8 cellular contexts compared by ENCODE assay signal in the genomic region with DNA sequence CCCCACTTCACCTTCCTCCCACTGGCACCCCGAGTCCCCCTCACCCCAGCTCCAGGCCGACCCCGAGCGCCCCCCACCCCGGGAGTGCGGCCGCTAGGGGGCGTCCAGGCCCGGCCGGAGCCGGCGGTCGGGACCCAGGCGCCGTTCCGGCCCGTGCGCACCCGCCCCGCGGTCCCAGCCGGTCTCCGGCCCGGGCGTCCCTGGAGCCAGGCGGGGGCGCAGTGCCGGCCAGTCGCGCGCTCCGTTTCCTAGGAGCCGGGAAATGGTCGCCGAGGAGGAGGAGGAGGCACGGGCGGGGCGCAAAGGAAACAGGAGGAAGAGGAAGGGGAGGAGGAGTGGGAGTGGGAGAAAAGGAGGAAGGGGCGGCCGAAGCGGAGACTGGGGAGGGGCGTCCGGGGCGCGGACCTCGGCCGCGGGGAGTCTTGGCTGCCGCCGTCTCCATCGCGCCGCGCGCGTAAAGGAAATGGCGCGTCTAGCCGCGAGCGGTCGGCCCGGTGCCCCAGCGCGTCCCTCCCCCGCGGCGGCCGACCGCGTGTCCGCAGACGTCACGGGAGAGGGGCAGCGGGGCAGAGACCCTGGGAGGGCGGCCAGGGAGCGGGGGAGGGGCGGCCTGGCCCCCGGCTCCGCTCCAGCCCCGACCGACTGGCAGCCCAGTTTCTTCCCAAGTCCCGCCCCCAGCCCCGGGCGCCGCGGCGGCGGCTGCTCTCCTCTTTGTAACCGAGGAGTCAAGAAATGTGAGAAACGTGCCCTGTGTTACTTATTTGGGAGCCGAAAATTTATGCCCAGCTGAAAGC. TPM values are rescaled to one million over a fixed set of nuclear protein-coding genes. Genes with fewer than 3 reads are reported as not detected.
DNase-seq lines count a peak whose midpoint lies in the region; ATAC-seq and TF ChIP-seq lines count a peak whose summit lies in the region.

No MANE protein-coding gene starts in this region.

- no peak for TF ChIP-seq EP300 in SK-N-SH (IDR thresholded peaks at IDR 0.05; ENCODE audit: borderline replicate concordance in 1 of 2, low read depth in 1 of 2, low read length in 1 of 2)

- H3K27ac ChIP-seq in SK-N-SH (ENCODE audit: low read depth in 2 of 2, low read length in 1 of 2) = peak overlapping the region; percentile 80 to 82
- H3K27ac ChIP-seq in Karpas-422 (ENCODE audit: low read length) = no peak overlapping the region

- H3K9me3 ChIP-seq in SK-N-SH (no peaks in the 10 kb centered on the region), Karpas-422 (ENCODE audit: low read length) (no peaks in the 10 kb centered on the region)

- H4K20me1 ChIP-seq in SK-N-SH (ENCODE audit: insufficient read depth) (no peaks in the 10 kb centered on the region), Karpas-422 (ENCODE audit: insufficient read depth, low read depth, low read length) (no peaks in the 10 kb centered on the region)

- H3K79me2 ChIP-seq in SK-N-SH (ENCODE audit: insufficient read depth) (no peaks in the 10 kb centered on the region), Karpas-422 (ENCODE audit: low read length) (no peaks in the 10 kb centered on the region)

- peak overlapping the region; percentile 62 for H3K4me3 ChIP-seq in LNCaP clone FGC (ENCODE audit: low read depth, low read length)
- peak overlapping the region; percentile 49 to 69 for H3K4me3 ChIP-seq in SK-N-SH (ENCODE audit: low read depth in 2 of 2, low read length in 1 of 2)
- peak overlapping the region; percentile 75 for H3K4me3 ChIP-seq in astrocyte of the spinal cord (ENCODE audit: low read depth, low read length)
- no peak overlapping the region for H3K4me3 ChIP-seq in Karpas-422 (ENCODE audit: low read length)

- peak overlapping the region; percentile 74 for H3K9ac ChIP-seq in SK-N-SH
- H3K9ac ChIP-seq in Karpas-422 (ENCODE audit: low read length) = no peak overlapping the region

- peaks cover 5% of the 10 kb centered on the region for H3F3A ChIP-seq in SK-N-SH (replicated peaks; ENCODE audit: insufficient read depth)

- H3K4me2 ChIP-seq in SK-N-SH = peak overlapping the region; percentile 92
- no peak overlapping the region for H3K4me2 ChIP-seq in Karpas-422 (ENCODE audit: low read depth, low read length, poor library complexity, severe bottlenecking)

- DNase-seq in ELF-1 (ENCODE audit: low read depth, low spot score) (peak; percentile 96), LNCaP clone FGC (ENCODE audit: low read depth) (peak; percentile 50), SK-N-SH (peak; percentile 96), astrocyte of the spinal cord (ENCODE audit: low read depth, low spot score) (peak; percentile 88), hippocampal formation (lab: John Stamatoyannopoulos, UW) (peak; percentile 43 to 54), putamen (ENCODE audit: low spot score) (peak; percentile 64), Karpas-422 (no peak)

- no peak for ATAC-seq in HG03139 (IDR thresholded peaks at IDR 0.05; ENCODE audit: unreplicated experiment)

- H2AFZ ChIP-seq in SK-N-SH (ENCODE audit: low read depth) (peak overlapping the region; percentile 93), Karpas-422 (ENCODE audit: low read length) (no peak overlapping the region)

- TF ChIP-seq CTCF in LNCaP clone FGC (IDR thresholded peaks at IDR 0.05; ENCODE audit: control insufficient read depth, extremely low read depth, insufficient read depth) = peak; percentile 76
- TF ChIP-seq CTCF in SK-N-SH (IDR thresholded peaks at IDR 0.05) = peak; percentile 90; the same call in 1 of the 2 replicates
- peak; percentile 71 for TF ChIP-seq CTCF in astrocyte of the spinal cord (IDR thresholded peaks at IDR 0.05; ENCODE audit: low read depth, low read length)

- H3K27me3 ChIP-seq in SK-N-SH (ENCODE audit: insufficient read depth) (no peaks in the 10 kb centered on the region), Karpas-422 (ENCODE audit: low read length) (no peaks in the 10 kb centered on the region)

- H3K36me3 ChIP-seq in SK-N-SH (replicated peaks in 1 of 2; ENCODE audit: control insufficient read depth in 1 of 2, insufficient read depth in 2 of 2, low read length in 1 of 2) (no peaks in the 10 kb centered on the region), Karpas-422 (ENCODE audit: insufficient read depth, low read length) (no peaks in the 10 kb centered on the region)

- WGBS in SK-N-SH (ENCODE audit: low lambda C conversion rate) = 0% methylated on average over 53 of the region's 92 CpGs

- POLR2A ChIA-PET in SK-N-SH (lab: Yijun Ruan, JAX) = interaction anchor here (0.7 to 3.1 kb wide), 13 partner anchors 11 to 310 kb away, joined by 3 to 24 read pairs (median 5); no protein-coding TSS in a partner anchor

- CTCF ChIA-PET in SK-N-SH (lab: Yijun Ruan, JAX) = interaction anchor here (0.6 to 8.8 kb wide), 71 partner anchors 9 to 431 kb away, joined by 3 to 119 read pairs (median 4); no protein-coding TSS in a partner anchor

- H3K4me1 ChIP-seq in SK-N-SH (ENCODE audit: control insufficient read depth in 1 of 2, insufficient read depth in 2 of 2, low read depth in 1 of 2, low read length in 1 of 2) (peaks cover 0 to 37% of the 10 kb centered on the region in 2 experiments; a peak in 2 of 4 replicates), Karpas-422 (ENCODE audit: low read length) (no peaks in the 10 kb centered on the region)

- peak; percentile 55; the same call in 1 of the 2 replicates for TF ChIP-seq RAD21 in SK-N-SH (IDR thresholded peaks at IDR 0.05; ENCODE audit: low read length)

- in situ Hi-C loops in astrocyte of the spinal cord (cut with HindIII; ENCODE audit: low sequenced_read_pairs) = no loop called here

- H3K9me2 ChIP-seq in SK-N-SH = no peaks in the 10 kb centered on the region
- H3K9me2 ChIP-seq in Karpas-422 (replicated peaks; ENCODE audit: insufficient read depth, low read length) = no peaks in the 10 kb centered on the region

TF ChIP-seq in SK-N-SH, 30 proteins besides CTCF, POLR2A, EP300 and RAD21 (continues in another document):
- TF ChIP-seq FOXJ3 (CRISPR knock-in tag; IDR thresholded peaks at IDR 0.05) = no peak
- no peak for TF ChIP-seq ZBTB33 (IDR thresholded peaks at IDR 0.05; ENCODE audit: borderline replicate concordance, low read depth)
- TF ChIP-seq FOSL2 (IDR thresholded peaks at IDR 0.05; ENCODE audit: borderline replicate concordance, low read depth) = no peak
- 0 out of 2 replicates have a peak, but pooled peaks have one; percentile 15 for TF ChIP-seq MXI1 (IDR thresholded peaks at IDR 0.05; ENCODE audit: low read depth, low read length)
- no peak for TF ChIP-seq IRF3 (IDR thresholded peaks at IDR 0.05; ENCODE audit: low read depth, low read length)
- TF ChIP-seq MEF2A (IDR thresholded peaks at IDR 0.05; ENCODE audit: borderline replicate concordance, low read depth) = no peak
- peak; percentile 6 for TF ChIP-seq CHD2 (IDR thresholded peaks at IDR 0.05; ENCODE audit: low read length, partially characterized antibody)
- no peak for TF ChIP-seq SIN3A (IDR thresholded peaks at IDR 0.05; ENCODE audit: borderline replicate concordance, low read depth, low read length)
- TF ChIP-seq, protein P1, sequence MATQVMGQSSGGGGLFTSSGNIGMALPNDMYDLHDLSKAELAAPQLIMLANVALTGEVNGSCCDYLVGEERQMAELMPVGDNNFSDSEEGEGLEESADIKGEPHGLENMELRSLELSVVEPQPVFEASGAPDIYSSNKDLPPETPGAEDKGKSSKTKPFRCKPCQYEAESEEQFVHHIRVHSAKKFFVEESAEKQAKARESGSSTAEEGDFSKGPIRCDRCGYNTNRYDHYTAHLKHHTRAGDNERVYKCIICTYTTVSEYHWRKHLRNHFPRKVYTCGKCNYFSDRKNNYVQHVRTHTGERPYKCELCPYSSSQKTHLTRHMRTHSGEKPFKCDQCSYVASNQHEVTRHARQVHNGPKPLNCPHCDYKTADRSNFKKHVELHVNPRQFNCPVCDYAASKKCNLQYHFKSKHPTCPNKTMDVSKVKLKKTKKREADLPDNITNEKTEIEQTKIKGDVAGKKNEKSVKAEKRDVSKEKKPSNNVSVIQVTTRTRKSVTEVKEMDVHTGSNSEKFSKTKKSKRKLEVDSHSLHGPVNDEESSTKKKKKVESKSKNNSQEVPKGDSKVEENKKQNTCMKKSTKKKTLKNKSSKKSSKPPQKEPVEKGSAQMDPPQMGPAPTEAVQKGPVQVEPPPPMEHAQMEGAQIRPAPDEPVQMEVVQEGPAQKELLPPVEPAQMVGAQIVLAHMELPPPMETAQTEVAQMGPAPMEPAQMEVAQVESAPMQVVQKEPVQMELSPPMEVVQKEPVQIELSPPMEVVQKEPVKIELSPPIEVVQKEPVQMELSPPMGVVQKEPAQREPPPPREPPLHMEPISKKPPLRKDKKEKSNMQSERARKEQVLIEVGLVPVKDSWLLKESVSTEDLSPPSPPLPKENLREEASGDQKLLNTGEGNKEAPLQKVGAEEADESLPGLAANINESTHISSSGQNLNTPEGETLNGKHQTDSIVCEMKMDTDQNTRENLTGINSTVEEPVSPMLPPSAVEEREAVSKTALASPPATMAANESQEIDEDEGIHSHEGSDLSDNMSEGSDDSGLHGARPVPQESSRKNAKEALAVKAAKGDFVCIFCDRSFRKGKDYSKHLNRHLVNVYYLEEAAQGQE (IDR thresholded peaks at IDR 0.05; ENCODE audit: low read depth, low read length) = no peak

RNA-seq across cellular contexts. Expression of gene KCTD15, which starts 1.1 kb away (rescaled TPM):
- 15.5 and 21.6 TPM in 2 replicates for polyA plus RNA-seq in SK-N-SH (2012; rRNA removed)
- 7.5 and 12.8 TPM in 2 replicates for polyA plus RNA-seq in SK-N-SH (2012; cell fraction: cytosol; rRNA removed)
- polyA plus RNA-seq in SK-N-SH (2012; cell fraction: nucleus; rRNA removed) = 53.1 and 59.3 TPM in 2 replicates
- not detected in 2 replicates for total RNA-seq in Karpas-422 (2014; rRNA removed; shearing (Covaris generic); ENCODE audit: low replicate concordance)
